Comparison of ENCODE assay signal across 11 cellular contexts in genomic region chr17:16255481-16255901, GRCh38. TPM values are rescaled to one million over a fixed set of nuclear protein-coding genes. Genes with fewer than 3 reads are reported as not detected.
DNase-seq lines count a peak whose midpoint lies in the region; ATAC-seq and TF ChIP-seq lines count a peak whose summit lies in the region.
"Had no signal": no experiment of that assay in that cellular context is flagged by ENCODE, and none has a peak within 500 bp of the region (broad histone marks: within the 10 kb centered on the region; RNA-seq: fewer than 3 reads in every experiment).

No MANE protein-coding gene starts in this region.

- ATAC-seq in GM21529 (IDR thresholded peaks at IDR 0.05; ENCODE audit: unreplicated experiment) (no peak), HG02970 (IDR thresholded peaks at IDR 0.05; ENCODE audit: low FRiP score, unreplicated experiment) (no peak), HG02678 (IDR thresholded peaks at IDR 0.05; ENCODE audit: unreplicated experiment) (no peak)
- ATAC-seq: foreskin keratinocyte had no signal

- H3K4me3 ChIP-seq in adipocyte (ENCODE audit: low read length): peak overlapping the region; percentile 64
- H3K4me3 ChIP-seq in right atrium auricular region: no peak overlapping the region

- H3K9me3 ChIP-seq in adipocyte (ENCODE audit: control insufficient read depth, low read length): no peaks in the 10 kb centered on the region
- no peaks in the 10 kb centered on the region for H3K9me3 ChIP-seq in right atrium auricular region

- no peaks in the 10 kb centered on the region for H3K36me3 ChIP-seq in adipocyte (ENCODE audit: control insufficient read depth, insufficient read depth, low read length, severe bottlenecking)
- H3K36me3 ChIP-seq in right atrium auricular region: no peaks in the 10 kb centered on the region

- H3K27ac ChIP-seq in right atrium auricular region: peak overlapping the region in 1 of 2 donors; percentile 14
- H3K27ac ChIP-seq: foreskin keratinocyte had no signal

- no peak for TF ChIP-seq CTCF in right atrium auricular region (IDR thresholded peaks at IDR 0.05)

- H3K9ac ChIP-seq in adipocyte (ENCODE audit: low read length): peak overlapping the region; percentile 55

- H3K27me3 ChIP-seq in adipocyte (replicated peaks; ENCODE audit: control insufficient read depth, insufficient read depth, low read length): no peaks in the 10 kb centered on the region
- H3K27me3 ChIP-seq in right atrium auricular region: no peaks in the 10 kb centered on the region
- H3K27me3 ChIP-seq: foreskin keratinocyte had no signal

- DNase-seq in AG20443 (ENCODE audit: low spot score) (peak; percentile 44), adipocyte (ENCODE audit: low read depth) (peak; percentile 56), right atrium auricular region (ENCODE audit: low spot score) (peak; percentile 61), pons (ENCODE audit: low spot score) (peak; percentile 73), NCI-H2227 (lab: John Stamatoyannopoulos, UW; ENCODE audit: unreplicated experiment) (no peak)
- DNase-seq: activated CD4-positive, CD25-positive, alpha-beta regulatory T cell treated with anti-CD3 and anti-CD28 coated beads, Interleukin-2, amount 50 U/mL, for 72 hours; foreskin keratinocyte; NCI-H1105 had no signal

- H3K4me1 ChIP-seq in adipocyte (ENCODE audit: control insufficient read depth, insufficient read depth, low read length): peaks cover 49% of the 10 kb centered on the region
- peaks cover 0 to 16% of the 10 kb centered on the region in 2 donors for H3K4me1 ChIP-seq in right atrium auricular region
- H3K4me1 ChIP-seq: foreskin keratinocyte had no signal

RNA-seq across cellular contexts. Expression of gene PIGL, which starts 38.5 kb away (rescaled TPM):
- total RNA-seq in right atrium auricular region: 10 to 100 TPM; 10.3 to 14.0 TPM

RNA-seq across cellular contexts. Expression of gene NCOR1, which starts 40.2 kb away (rescaled TPM):
- total RNA-seq in right atrium auricular region: 10 to 100 TPM; 79.7 to 84.3 TPM
